ENCODE assay signal across 28 cellular contexts in genomic region chr16:50376997-50377396, GRCh38.
"Had no signal": no experiment of that assay in that cellular context is flagged by ENCODE, and none has a peak within 500 bp of the region (broad histone marks: within the 10 kb centered on the region; RNA-seq: fewer than 3 reads in every experiment).

No MANE protein-coding gene starts in this region.

- H3K9me3 ChIP-seq: adrenal gland, ascending aorta, breast epithelium, gastroesophageal sphincter, heart right ventricle had no signal

- DNase-seq: activated CD4-positive, alpha-beta T cell treated with anti-CD3 and anti-CD28 coated beads for 1 hour; activated CD4-positive, alpha-beta T cell treated with anti-CD3 and anti-CD28 coated beads for 48 hours; activated CD4-positive, alpha-beta T cell treated with anti-CD3 and anti-CD28 coated beads, Interleukin-2, amount 50 U/mL, for 1 hour; activated CD4-positive, alpha-beta T cell treated with anti-CD3 and anti-CD28 coated beads, Interleukin-2, amount 50 U/mL, for 48 hours; activated CD8-positive, alpha-beta memory T cell treated with anti-CD3 and anti-CD28 coated beads for 24 hours; activated CD8-positive, alpha-beta T cell treated with anti-CD3 and anti-CD28 coated beads for 36 hours; activated effector memory CD4-positive, alpha-beta T cell treated with Interleukin-2 at 50 U/mL for 16 hours; activated gamma-delta T cell treated with Interleukin-2 at 50 U/mL for 16 hours; activated naive CD4-positive, alpha-beta T cell treated with anti-CD3 and anti-CD28 coated beads for 36 hours; activated naive CD8-positive, alpha-beta T cell treated with anti-CD3 and anti-CD28 coated beads for 36 hours; activated naive CD8-positive, alpha-beta T cell treated with anti-CD3 and anti-CD28 coated beads, Interleukin-2, amount 50 U/mL, for 24 hours; activated T-cell treated with anti-CD3 and anti-CD28 coated beads, Interleukin-2, amount 50 U/mL, for 4 hours; adrenal gland; dorsolateral prefrontal cortex; effector memory CD4-positive, alpha-beta T cell; endodermal cell; foreskin melanocyte; heart right ventricle; T-helper 2 cell had no signal

- H3K4me3 ChIP-seq: adrenal gland, ascending aorta, breast epithelium, cardiac muscle cell, coronary artery, dorsolateral prefrontal cortex, gastroesophageal sphincter, heart right ventricle had no signal

- H3K27me3 ChIP-seq: adrenal gland, ascending aorta, breast epithelium, gastroesophageal sphincter had no signal

- H3K27ac ChIP-seq: adrenal gland, ascending aorta, breast epithelium, cardiac muscle cell, coronary artery, dorsolateral prefrontal cortex, gastroesophageal sphincter, heart right ventricle, VCaP had no signal

- ATAC-seq: activated CD8-positive, alpha-beta T cell treated with anti-CD3 and anti-CD28 coated beads for 36 hours; activated naive CD8-positive, alpha-beta T cell treated with anti-CD3 and anti-CD28 coated beads, Interleukin-2, amount 50 U/mL, for 24 hours; activated T-cell treated with anti-CD3 and anti-CD28 coated beads, Interleukin-2, amount 50 U/mL, for 4 hours; activated T-helper 17 cell treated with anti-CD3 and anti-CD28 coated beads, Interleukin-2, amount 50 U/mL, for 72 hours; esophagus mucosa; gastroesophageal sphincter; heart right ventricle; WTC11 had no signal

- H3K36me3 ChIP-seq: adrenal gland, ascending aorta, breast epithelium, cardiac muscle cell, gastroesophageal sphincter, heart right ventricle had no signal

- H3K4me1 ChIP-seq: adrenal gland had no signal
